9 cellular contexts compared by ENCODE assay signal in the genomic region with DNA sequence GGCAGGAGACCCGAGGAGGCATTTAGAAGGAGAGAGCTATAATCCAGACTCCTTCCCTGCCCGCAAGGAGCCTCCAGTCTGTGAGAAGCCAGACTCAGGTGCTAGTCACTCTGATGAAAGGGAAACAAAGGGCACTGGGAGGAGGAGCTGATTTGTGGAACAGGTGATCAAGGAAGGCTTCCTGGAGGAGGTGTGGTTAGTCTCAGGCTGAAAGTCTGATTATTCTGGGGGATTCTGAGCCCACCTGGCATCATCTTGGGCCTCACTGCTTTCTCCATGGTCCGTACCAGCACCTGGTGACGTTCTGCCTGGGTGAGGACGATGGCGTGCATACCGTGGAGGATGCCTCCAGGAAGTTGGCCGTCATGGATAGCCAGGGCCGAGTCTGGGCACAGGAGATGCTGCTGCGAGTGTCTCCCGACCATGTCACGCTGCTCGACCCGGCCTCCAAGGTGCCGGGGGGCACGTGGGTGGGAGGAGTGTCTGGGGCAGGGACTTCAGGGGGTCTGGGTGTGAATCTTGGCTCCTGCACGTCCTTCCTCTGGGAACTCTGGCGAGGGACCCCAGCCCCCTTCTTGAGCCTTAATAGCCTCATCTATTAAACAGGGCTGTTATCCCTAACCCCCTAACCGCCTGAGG. TPM values are rescaled to one million over a fixed set of nuclear protein-coding genes. Genes with fewer than 3 reads are reported as not detected.
DNase-seq lines count a peak whose midpoint lies in the region; ATAC-seq, FAIRE-seq and TF ChIP-seq lines count a peak whose summit lies in the region.
"Had no signal": no experiment of that assay in that cellular context is flagged by ENCODE, and none has a peak within 500 bp of the region (broad histone marks: within the 10 kb centered on the region; RNA-seq: fewer than 3 reads in every experiment).

No MANE protein-coding gene starts in this region.

- no peak overlapping the region for H4K8ac ChIP-seq in H1 (ENCODE audit: extremely low read depth, insufficient read depth, low read length)

- H4K91ac ChIP-seq in H1 (replicated peaks; ENCODE audit: insufficient read length, low read length): peak overlapping the region; percentile 30

- H3K4me3 Mint-ChIP-seq in neural crest cell: peak overlapping the region; percentile 85

- TF ChIP-seq CTCF in GM13976 (IDR thresholded peaks at IDR 0.05; ENCODE audit: borderline replicate concordance, control extremely low read depth, extremely low read depth, insufficient read depth, missing control alignments) (no peak), OCI-LY1 (IDR thresholded peaks at IDR 0.05; ENCODE audit: low read length) (no peak), H1 (IDR thresholded peaks at IDR 0.05; ENCODE audit: control extremely low read depth in 1 of 3, insufficient read depth in 1 of 3, low read depth in 1 of 3, low read length in 3 of 3) (no peak), neural crest cell (conservative IDR thresholded peaks at IDR 0.05) (no peak), smooth muscle cell (IDR thresholded peaks at IDR 0.05; ENCODE audit: borderline replicate concordance, insufficient read depth, poor library complexity, severe bottlenecking) (no peak)

- peaks cover 9% of the 10 kb centered on the region; the same call in 1 of the 2 replicates for H3K27me3 ChIP-seq in OCI-LY1 (ENCODE audit: insufficient read depth, low read length)
- peaks cover 0 to 13% (median 8%) of the 10 kb centered on the region in 4 experiments; a peak in 5 of 7 replicates for H3K27me3 ChIP-seq in H1 (replicated peaks in 1 of 4; ENCODE audit: control insufficient read depth in 3 of 4, extremely low read depth in 1 of 4, insufficient read depth in 3 of 4, low read length in 3 of 4)
- H3K27me3 ChIP-seq in smooth muscle cell (ENCODE audit: low read depth): peaks cover 38% of the 10 kb centered on the region

- H3K4me1 ChIP-seq in OCI-LY1 (ENCODE audit: insufficient read depth, low read length, severe bottlenecking) (peaks cover 10% of the 10 kb centered on the region), H1 (replicated peaks in 1 of 4; ENCODE audit: control insufficient read depth in 3 of 4, insufficient read depth in 4 of 4, low read length in 3 of 4) (peaks cover 0 to 15% (median 11%) of the 10 kb centered on the region in 4 experiments; a peak in 6 of 7 replicates), smooth muscle cell (ENCODE audit: low read depth) (no peaks in the 10 kb centered on the region)

- no peaks in the 10 kb centered on the region for H3K79me1 ChIP-seq in H1 (ENCODE audit: low read depth, low read length)

- H3F3A ChIP-seq in OCI-LY1 (ENCODE audit: insufficient read depth, low read length): no peaks in the 10 kb centered on the region
- no peaks in the 10 kb centered on the region for H3F3A ChIP-seq in smooth muscle cell (ENCODE audit: low read depth)

- H3K18ac ChIP-seq in H1 (ENCODE audit: extremely low read depth, low read length): no peak overlapping the region

- H3K27ac ChIP-seq in OCI-LY1 (ENCODE audit: low read depth, low read length, poor library complexity, severe bottlenecking) (no peak overlapping the region), H1 (ENCODE audit: low read depth, low read length) (no peak overlapping the region), smooth muscle cell (ENCODE audit: low read depth) (no peak overlapping the region)
- H3K27ac ChIP-seq: gastroesophageal sphincter had no signal

- CTCF ChIA-PET in H1 (lab: Charles Lee; ENCODE audit: partially characterized antibody): interaction anchor here (1.0 to 1.2 kb wide), 2 partner anchors 10 to 26 kb away, joined by 3 read pairs; no protein-coding TSS in a partner anchor

- H3K56ac ChIP-seq in H1 (replicated peaks; ENCODE audit: insufficient read length, low read depth, low read length): no peak overlapping the region

- H4K20me1 ChIP-seq in OCI-LY1 (ENCODE audit: insufficient read depth, low read length) (no peaks in the 10 kb centered on the region), H1 (replicated peaks in 1 of 2; ENCODE audit: control insufficient read depth in 1 of 2, insufficient read depth in 2 of 2, low read length in 2 of 2) (peaks cover 2 to 4% of the 10 kb centered on the region in 2 experiments), smooth muscle cell (ENCODE audit: low read depth) (no peaks in the 10 kb centered on the region)

- H3K4me1 Mint-ChIP-seq in neural crest cell: peaks cover 14% of the 10 kb centered on the region

- H3K4me3 ChIP-seq in OCI-LY1 (ENCODE audit: low read depth, low read length, poor library complexity, severe bottlenecking): peak overlapping the region; percentile 65
- peak overlapping the region; percentile 9 to 77 (median 38); a peak in 4 of 8 replicates for H3K4me3 ChIP-seq in H1 (ENCODE audit: extremely low read depth in 1 of 4, insufficient read depth in 2 of 4, low read depth in 3 of 4, low read length in 4 of 4)
- no peak overlapping the region for H3K4me3 ChIP-seq in smooth muscle cell

- no peak for TF ChIP-seq POLR2A in H1 (IDR thresholded peaks at IDR 0.05; ENCODE audit: control extremely low read depth in 1 of 2, low read depth in 2 of 2, low read length in 2 of 2)

- H4K5ac ChIP-seq in H1 (ENCODE audit: insufficient read length, low read depth, low read length): no peak overlapping the region

- H2BK15ac ChIP-seq in H1 (ENCODE audit: low read length): no peak overlapping the region; the same call in 1 of the 2 replicates

- H2BK5ac ChIP-seq in H1 (ENCODE audit: low read depth, low read length): no peak overlapping the region

- H2BK120ac ChIP-seq in H1 (replicated peaks; ENCODE audit: low read depth, low read length): no peak overlapping the region

- H3K9me2 ChIP-seq in OCI-LY1 (ENCODE audit: low read depth, low read length): no peaks in the 10 kb centered on the region

- TF ChIP-seq EP300 in H1 (IDR thresholded peaks at IDR 0.05; ENCODE audit: borderline replicate concordance in 1 of 2, low read depth in 2 of 2, low read length in 2 of 2): no peak

- H2AFZ ChIP-seq in OCI-LY1 (ENCODE audit: low read length) (no peak overlapping the region), H1 (ENCODE audit: low read length) (no peak overlapping the region), smooth muscle cell (ENCODE audit: low read depth) (no peak overlapping the region)

- H3K23ac ChIP-seq in H1 (ENCODE audit: insufficient read length): no peak overlapping the region

- H3K23me2 ChIP-seq in H1 (ENCODE audit: low read depth, low read length): peaks cover 14% of the 10 kb centered on the region

- H3K79me2 ChIP-seq in OCI-LY1 (ENCODE audit: insufficient read depth, low read length) (no peaks in the 10 kb centered on the region), H1 (ENCODE audit: control insufficient read depth in 1 of 2, insufficient read depth in 2 of 2, low read length in 2 of 2) (no peaks in the 10 kb centered on the region), smooth muscle cell (ENCODE audit: low read depth) (no peaks in the 10 kb centered on the region)

- no peak overlapping the region for H2AK5ac ChIP-seq in H1 (ENCODE audit: low read depth, low read length)

- peak overlapping the region; percentile 18; the same call in 1 of the 2 replicates for H2BK12ac ChIP-seq in H1 (ENCODE audit: low read depth, low read length)

- ATAC-seq in GM18907 (IDR thresholded peaks at IDR 0.05; ENCODE audit: unreplicated experiment): no peak
- no peak for ATAC-seq in HG03354 (IDR thresholded peaks at IDR 0.05; ENCODE audit: poor library complexity, severe bottlenecking, unreplicated experiment)

- H3K4ac ChIP-seq in H1 (replicated peaks; ENCODE audit: insufficient read length, low read depth, low read length): no peak overlapping the region

- H3K4me2 ChIP-seq in OCI-LY1 (ENCODE audit: low read length): peak overlapping the region; percentile 88
- peak overlapping the region; percentile 93 to 96 for H3K4me2 ChIP-seq in H1 (ENCODE audit: insufficient read depth in 1 of 2, low read depth in 2 of 2, low read length in 2 of 2)
- H3K4me2 ChIP-seq in smooth muscle cell: no peak overlapping the region

- no peak overlapping the region for H3K27ac Mint-ChIP-seq in neural crest cell (ENCODE audit: unreplicated experiment)

- WGBS in H1 (ENCODE audit: extremely low coverage in 1 of 2, insufficient coverage in 1 of 2, insufficient read length in 1 of 2, insufficient replicate concordance in 2 of 2, low coverage in 1 of 2, low lambda C conversion rate in 2 of 2, missing lambda C conversion rate in 1 of 2), 2 experiments: 83% methylated on average over 13 of the region's 19 CpGs; no CpG with 5 or more reads in 1 of the 2 experiments
- 87% methylated on average over 19 of the region's 19 CpGs for WGBS in smooth muscle cell (ENCODE audit: low lambda C conversion rate)

- no peak for TF ChIP-seq RAD21 in H1 (IDR thresholded peaks at IDR 0.05 in 1 of 2, conservative IDR thresholded peaks at IDR 0.05 in 1 of 2; ENCODE audit: low read depth in 2 of 2, low read length in 2 of 2)

- DNase-seq in GM13976 (ENCODE audit: low spot score) (peak; percentile 9), H1 (ENCODE audit: low read depth in 1 of 2, low spot score in 2 of 2) (no peak), neural crest cell (ENCODE audit: low read depth, low spot score) (no peak), smooth muscle cell (lab: John Stamatoyannopoulos, UW; ENCODE audit: unreplicated experiment) (no peak), NCI-H748 treated with DMSO at 0.1 percent for 48 hours (lab: John Stamatoyannopoulos, UW) (no peak)

- peak overlapping the region; percentile 53; the same call in 1 of the 2 replicates for H3K9ac ChIP-seq in OCI-LY1 (ENCODE audit: low read length)
- H3K9ac ChIP-seq in H1 (replicated peaks in 1 of 4; ENCODE audit: extremely low read depth in 1 of 4, low read depth in 3 of 4, low read length in 3 of 4): no peak overlapping the region
- no peak overlapping the region for H3K9ac ChIP-seq in smooth muscle cell (ENCODE audit: low read depth)

- no peak overlapping the region for H3K14ac ChIP-seq in H1 (ENCODE audit: insufficient read length)

- no peak overlapping the region; the same call in 1 of the 2 replicates for H2BK20ac ChIP-seq in H1 (ENCODE audit: low read length)

- peaks cover 3% of the 10 kb centered on the region for H3K36me3 Mint-ChIP-seq in neural crest cell (ENCODE audit: low read depth)

- peaks cover 4% of the 10 kb centered on the region; the same call in 1 of the 2 replicates for H3K9me3 ChIP-seq in OCI-LY1 (ENCODE audit: low read length)
- H3K9me3 ChIP-seq in H1 (ENCODE audit: insufficient read depth in 2 of 2, low read depth in 1 of 2, low read length in 1 of 2): no peaks in the 10 kb centered on the region
- H3K9me3 ChIP-seq in smooth muscle cell (replicated peaks; ENCODE audit: low read depth): no peaks in the 10 kb centered on the region
- H3K9me3 ChIP-seq: gastroesophageal sphincter had no signal

- FAIRE-seq in H1 (lab: Jason Lieb, UNC): no peak

- peaks cover 3% of the 10 kb centered on the region for H3K9me3 Mint-ChIP-seq in neural crest cell

- POLR2A ChIA-PET in H1 (lab: Charles Lee; ENCODE audit: partially characterized antibody): interaction anchor here (1.0 to 5.1 kb wide), 8 partner anchors 9 to 621 kb away, joined by 3 to 33 read pairs (median 8); partner anchors contain the start of gene PPP1R12C

- H3K27me3 Mint-ChIP-seq in neural crest cell (ENCODE audit: low read depth): peaks cover 80% of the 10 kb centered on the region

- H3K36me3 ChIP-seq in OCI-LY1 (ENCODE audit: insufficient read depth, low read length) (no peaks in the 10 kb centered on the region), H1 (ENCODE audit: control insufficient read depth in 2 of 4, insufficient read depth in 4 of 4, low read length in 3 of 4) (no peaks in the 10 kb centered on the region), smooth muscle cell (ENCODE audit: low read depth) (no peaks in the 10 kb centered on the region)
- H3K36me3 ChIP-seq: gastroesophageal sphincter had no signal

- in situ Hi-C loops in GM13976 (cut with MboI; ENCODE audit: low sequenced_read_pairs, unreplicated experiment): no loop called here

RNA-seq across cellular contexts. Expression of gene EPS8L1, which starts 3.9 kb away (rescaled TPM):
- total RNA-seq in H1 (2021; fragmentation: NEBNext Ultra II Directional; extraction: Animal tissue kit (Norgen Biotek cat#: 25700)): 30.2 and 37.0 TPM in 2 replicates
- polyA plus RNA-seq in H1 (2011; rRNA removed) (19.8 and 33.6 TPM in 2 replicates), smooth muscle cell (16.8 and 32.6 TPM in 2 replicates)
- 40.0 TPM for polyA plus RNA-seq in H1 (2011; cell fraction: cytosol; rRNA removed)
- polyA plus RNA-seq in H1 (2011; cell fraction: nucleus; rRNA removed): 100 TPM
- polyA plus RNA-seq in H1 (2012, experiment 1 of 2): 33.6 to 63.1 TPM (median 56.4 TPM) in 4 replicates
- polyA plus RNA-seq in H1 (2012, experiment 2 of 2): 37.3 TPM
- polyA plus RNA-seq in H1 (2013, experiment 1 of 2): 21.4 TPM
- polyA plus RNA-seq in H1 (2013, experiment 2 of 2): 19.2 TPM
- 21.6 and 24.3 TPM in 2 replicates for polyA minus RNA-seq in H1 (2011; rRNA and poly(A)+ RNA removed)
- 31.6 TPM for polyA minus RNA-seq in H1 (2011; cell fraction: cytosol; rRNA and poly(A)+ RNA removed)
- polyA minus RNA-seq in H1 (2011; cell fraction: nucleus; rRNA and poly(A)+ RNA removed): 27.3 TPM
- total RNA-seq in neural crest cell (22.4 TPM in 2 replicates), smooth muscle cell (21.4 and 32.9 TPM in 2 replicates)

RNA-seq across cellular contexts. Expression of gene RDH13, which starts 16.6 kb away (rescaled TPM):
- total RNA-seq in H1 (2021; fragmentation: NEBNext Ultra II Directional; extraction: Animal tissue kit (Norgen Biotek cat#: 25700)): 29.4 and 31.5 TPM in 2 replicates
- polyA plus RNA-seq in H1 (2011; rRNA removed) (15.9 and 20.5 TPM in 2 replicates), smooth muscle cell (9.1 and 21.4 TPM in 2 replicates)
- polyA plus RNA-seq in H1 (2011; cell fraction: cytosol; rRNA removed): 17.2 TPM
- 41.2 TPM for polyA plus RNA-seq in H1 (2011; cell fraction: nucleus; rRNA removed)
- 20.1 to 26.0 TPM (median 24.4 TPM) in 4 replicates for polyA plus RNA-seq in H1 (2012, experiment 1 of 2)
- polyA plus RNA-seq in H1 (2012, experiment 2 of 2): 16.8 TPM
- polyA plus RNA-seq in H1 (2013, experiment 1 of 2): 15.7 TPM
- 14.9 TPM for polyA plus RNA-seq in H1 (2013, experiment 2 of 2)
- 22.0 and 25.7 TPM in 2 replicates for polyA minus RNA-seq in H1 (2011; rRNA and poly(A)+ RNA removed)
- 18.3 TPM for polyA minus RNA-seq in H1 (2011; cell fraction: cytosol; rRNA and poly(A)+ RNA removed)
- polyA minus RNA-seq in H1 (2011; cell fraction: nucleus; rRNA and poly(A)+ RNA removed): 27.8 TPM
- total RNA-seq in neural crest cell (19.9 and 20.4 TPM in 2 replicates), smooth muscle cell (7.8 and 13.5 TPM in 2 replicates)

RNA-seq across cellular contexts. Expression of gene PPP1R12C, which starts 37.9 kb away (rescaled TPM):
- total RNA-seq in H1 (2021; fragmentation: NEBNext Ultra II Directional; extraction: Animal tissue kit (Norgen Biotek cat#: 25700)): 71.5 and 88.8 TPM in 2 replicates
- polyA plus RNA-seq in H1 (2011; rRNA removed) (31.7 and 49.5 TPM in 2 replicates), smooth muscle cell (26.1 and 32.1 TPM in 2 replicates)
- polyA plus RNA-seq in H1 (2011; cell fraction: cytosol; rRNA removed): 56.3 TPM
- polyA plus RNA-seq in H1 (2011; cell fraction: nucleus; rRNA removed): 230 TPM
- 62.6 to 73.1 TPM (median 72.1 TPM) in 4 replicates for polyA plus RNA-seq in H1 (2012, experiment 1 of 2)
- 47.9 TPM for polyA plus RNA-seq in H1 (2012, experiment 2 of 2)
- 59.9 TPM for polyA plus RNA-seq in H1 (2013, experiment 1 of 2)
- polyA plus RNA-seq in H1 (2013, experiment 2 of 2): 53.5 TPM
- polyA minus RNA-seq in H1 (2011; rRNA and poly(A)+ RNA removed): 12.3 and 14.2 TPM in 2 replicates
- polyA minus RNA-seq in H1 (2011; cell fraction: cytosol; rRNA and poly(A)+ RNA removed): 25.6 TPM
- polyA minus RNA-seq in H1 (2011; cell fraction: nucleus; rRNA and poly(A)+ RNA removed): 48.5 TPM
- total RNA-seq in neural crest cell (107 and 108 TPM in 2 replicates), smooth muscle cell (16.8 and 30.5 TPM in 2 replicates)

RNA-seq across cellular contexts. Expression of gene GP6, which starts 41.5 kb away (rescaled TPM):
- total RNA-seq in H1 (2021; fragmentation: NEBNext Ultra II Directional; extraction: Animal tissue kit (Norgen Biotek cat#: 25700)): 0.26 TPM in 1 of 2 replicates, not detected in the other
- polyA plus RNA-seq in H1 (2011; rRNA removed) (0.18 and 0.42 TPM in 2 replicates), smooth muscle cell (1.8 TPM in 1 of 2 replicates, not detected in the other)
- polyA plus RNA-seq in H1 (2011; cell fraction: cytosol; rRNA removed): 0.31 TPM
- 0.98 TPM for polyA plus RNA-seq in H1 (2011; cell fraction: nucleus; rRNA removed)
- 0.50 to 1.2 TPM (median 0.53 TPM) in 4 replicates for polyA plus RNA-seq in H1 (2012, experiment 1 of 2)
- polyA plus RNA-seq in H1 (2012, experiment 2 of 2): not detected
- polyA plus RNA-seq in H1 (2013, experiment 1 of 2): 0.18 TPM
- 0.11 TPM for polyA plus RNA-seq in H1 (2013, experiment 2 of 2)
- 0.22 and 0.66 TPM in 2 replicates for polyA minus RNA-seq in H1 (2011; rRNA and poly(A)+ RNA removed)
- polyA minus RNA-seq in H1 (2011; cell fraction: cytosol; rRNA and poly(A)+ RNA removed): not detected
- polyA minus RNA-seq in H1 (2011; cell fraction: nucleus; rRNA and poly(A)+ RNA removed): 0.40 TPM
- total RNA-seq in neural crest cell (0.33 and 0.39 TPM in 2 replicates), smooth muscle cell (0.09 TPM in 1 of 2 replicates, not detected in the other)
- total RNA-seq: gastroesophageal sphincter had no signal
